ENCODE assay signal across 9 cellular contexts in genomic region chr6:109373333-109373732, GRCh38. TPM values are rescaled to one million over a fixed set of nuclear protein-coding genes. Genes with fewer than 3 reads are reported as not detected.
DNase-seq lines count a peak whose midpoint lies in the region; ATAC-seq and TF ChIP-seq lines count a peak whose summit lies in the region.
"Had no signal": no experiment of that assay in that cellular context is flagged by ENCODE, and none has a peak within 500 bp of the region (broad histone marks: within the 10 kb centered on the region; RNA-seq: fewer than 3 reads in every experiment).

No MANE protein-coding gene starts in this region.

- peaks cover 59 to 94% (median 88%) of the 10 kb centered on the region in 4 donors for H3K36me3 ChIP-seq in stomach

- peaks cover 76 to 96% of the 10 kb centered on the region in 2 donors for H3K4me1 Mint-ChIP-seq in immature natural killer cell

- H3K36me3 Mint-ChIP-seq in immature natural killer cell = peaks cover 13 to 68% (median 53%) of the 10 kb centered on the region in 3 donors

- WGBS in stomach, 5 donors = 45 to 59% (median 55%) methylated on average over 4 of the region's 4 CpGs

- H3K4me3 ChIP-seq in stomach = no peak overlapping the region

- TF ChIP-seq POLR2A in stomach (IDR thresholded peaks at IDR 0.05) = no peak

- H3K9me3 Mint-ChIP-seq in immature natural killer cell = no peaks in the 10 kb centered on the region

- no peaks in the 10 kb centered on the region for H3K27me3 ChIP-seq in stomach

- H3K27ac ChIP-seq in stomach = no peak overlapping the region

- H3K4me3 Mint-ChIP-seq in immature natural killer cell = peak overlapping the region; percentile 26 to 67 (median 53)

- no peak for TF ChIP-seq CTCF in stomach (IDR thresholded peaks at IDR 0.05)

- no peak for TF ChIP-seq EP300 in stomach (IDR thresholded peaks at IDR 0.05)

- H3K4me1 ChIP-seq in stomach = peaks cover 4 to 79% (median 36%) of the 10 kb centered on the region in 4 donors

- peak overlapping the region; percentile 43 to 86 (median 79) for H3K27ac Mint-ChIP-seq in immature natural killer cell

- DNase-seq in immature natural killer cell (no peak), NCI-H1105 (lab: John Stamatoyannopoulos, UW) (no peak), hepatic stellate cell (ENCODE audit: low spot score) (no peak), anterior cingulate cortex (lab: John Stamatoyannopoulos, UW) (no peak), stomach (no peak)
- DNase-seq: activated effector memory CD4-positive, alpha-beta T cell treated with anti-CD3 and anti-CD28 coated beads, Interleukin-2, amount 50 U/mL, for 16 hours had no signal

- peaks cover 0 to 10% (median 6%) of the 10 kb centered on the region in 3 donors for H3K27me3 Mint-ChIP-seq in immature natural killer cell (ENCODE audit: low read depth in 3 of 3)

- peak; percentile 10 for ATAC-seq in GM18511 (IDR thresholded peaks at IDR 0.05; ENCODE audit: unreplicated experiment)
- ATAC-seq in GM21423 (IDR thresholded peaks at IDR 0.05; ENCODE audit: unreplicated experiment) = peak; percentile 6
- ATAC-seq in HG03432 (IDR thresholded peaks at IDR 0.05; ENCODE audit: unreplicated experiment) = peak; percentile 2

- H3K9me3 ChIP-seq in stomach = no peaks in the 10 kb centered on the region

- intact Hi-C loops in stomach (cut with DNase I; ENCODE audit: low total_unique reads) = no loop called here

RNA-seq across cellular contexts. Expression of gene CD164, which starts 8.9 kb away (rescaled TPM):
- polyA plus RNA-seq in immature natural killer cell = 100 to 1,000 TPM; 433 to 825 (median 521) TPM
- 100 to 1,000 TPM in 3 of 5 donors, 10 to 100 TPM in 2; 62.4 to 453 (median 105) TPM for total RNA-seq in stomach
- polyA plus RNA-seq in stomach = 100 to 1,000 TPM in 1 of 3 donors, 10 to 100 TPM in 2; 86.5 to 104 (median 99.4) TPM

Comparison
In these comparisons a context has a peak if more than half of its experiments do, and no peak if none do; other contexts are left out.
1. RNA of gene CD164, which starts 8.9 kb away (polyA plus RNA-seq): 433 to 825 TPM in immature natural killer cell; 86.5 to 104 TPM in stomach; every median in the first group is over 4 times any median in the second.
2. Peak in every context shown above with its lines, with median percentiles within 50 percentile points of each other: ATAC-seq.